In genomic region chr1:231161711-231162299, GRCh38 we compare ENCODE assay signal across 8 cellular contexts. TPM values are rescaled to one million over a fixed set of nuclear protein-coding genes. Genes with fewer than 3 reads are reported as not detected.
A peak's percentile ranks its signal among the peaks of the same experiment; 100 is the strongest.
DNase-seq lines count a peak whose midpoint lies in the region; ATAC-seq, FAIRE-seq and TF ChIP-seq lines count a peak whose summit lies in the region.

TRIM67 (plus strand) TSS chr1:231162058; CDS start chr1:231162970, 912 bp downstream.

- H2AFZ ChIP-seq in GM12878 (ENCODE audit: control insufficient read depth, low read depth, low read length) (no peak within 1 kb of the TSS), HepG2 (ENCODE audit: low read length) (no peak within 1 kb of the TSS)

- DNase-seq in D341Med (ENCODE audit: low spot score), result peak; percentile 83
- DNase-seq in NCI-H1092 treated with DMSO at 0.1 percent for 48 hours (lab: John Stamatoyannopoulos, UW), result peak; percentile 83
- no peak for DNase-seq in GM12878 (ENCODE audit: low read depth, low spot score)
- DNase-seq in HepG2 (ENCODE audit: low spot score), result peak; percentile 7
- DNase-seq in tibial nerve (ENCODE audit: low spot score in 2 of 2), result no peak
- DNase-seq in ecto neural progenitor cell (ENCODE audit: low spot score), result no peak

- H3K36me3 ChIP-seq in GM12878 (ENCODE audit: control insufficient read depth in 2 of 2, insufficient read depth in 2 of 2, low read length in 1 of 2) (no peaks in the 10 kb centered on the region), HepG2 (replicated peaks in 1 of 2; ENCODE audit: control insufficient read depth in 1 of 2, insufficient read depth in 2 of 2, low read length in 2 of 2) (no peaks in the 10 kb centered on the region), tibial nerve (no peaks in the 10 kb centered on the region)

- H3K9me3 ChIP-seq in GM12878 (replicated peaks; ENCODE audit: control insufficient read depth, insufficient read depth, low read length) (no peaks in the 10 kb centered on the region; the same call in 2 of the 3 replicates), HepG2 (ENCODE audit: low read length) (no peaks in the 10 kb centered on the region), tibial nerve (no peaks in the 10 kb centered on the region)

- no peak for TF ChIP-seq RAD21 in GM12878 (IDR thresholded peaks at IDR 0.05; ENCODE audit: insufficient read depth, low read depth, low read length)
- no peak for TF ChIP-seq RAD21 in HepG2 (CRISPR knock-in tag; IDR thresholded peaks at IDR 0.05)

- FAIRE-seq in GM12878 (lab: Jason Lieb, UNC), result no peak
- FAIRE-seq in HepG2 (lab: Jason Lieb, UNC), result no peak

- peaks cover 4 to 14% of the 10 kb centered on the region in 2 experiments for H3K27me3 ChIP-seq in GM12878 (replicated peaks in 1 of 2; ENCODE audit: control insufficient read depth in 2 of 2, insufficient read depth in 2 of 2, low read length in 1 of 2)
- H3K27me3 ChIP-seq in HepG2 (ENCODE audit: control insufficient read depth in 1 of 2, insufficient read depth in 2 of 2, low read length in 2 of 2), result peaks cover 0 to 23% of the 10 kb centered on the region in 2 experiments; a peak in 3 of 5 replicates
- H3K27me3 ChIP-seq in tibial nerve, result peaks cover 0 to 59% of the 10 kb centered on the region in 2 donors

- ATAC-seq in GM12878 (peak; percentile 25), HepG2 (peak; percentile 87), GM19395 (IDR thresholded peaks at IDR 0.05; ENCODE audit: unreplicated experiment) (no peak), GM18858 (IDR thresholded peaks at IDR 0.05; ENCODE audit: unreplicated experiment) (no peak)

- H3K4me3 ChIP-seq in GM12878, result no peak within 1 kb of the TSS
- peak within 1 kb of the TSS; percentile 26 to 72 (median 40); a peak in 5 of 6 replicates for H3K4me3 ChIP-seq in HepG2 (replicated peaks in 1 of 3; ENCODE audit: insufficient read depth in 1 of 3, low read depth in 2 of 3, low read length in 3 of 3)
- H3K4me3 ChIP-seq in tibial nerve, result peak within 1 kb of the TSS; percentile 9 to 47 (median 24)

- no peaks in the 10 kb centered on the region for H4K20me1 ChIP-seq in GM12878 (ENCODE audit: control insufficient read depth, insufficient read depth)
- no peaks in the 10 kb centered on the region for H4K20me1 ChIP-seq in HepG2 (ENCODE audit: insufficient read depth, low read length)

- POLR2A ChIA-PET in GM12878 (lab: Charles Lee), result no interaction called here
- POLR2A ChIA-PET in HepG2 (lab: Yijun Ruan, JAX), result no interaction called here

- CTCF ChIA-PET in GM12878 (lab: Yijun Ruan, JAX) (no interaction called here), HepG2 (lab: Yijun Ruan, JAX; ENCODE audit: low intra/inter-chr PET ratio, low total read pairs) (no interaction called here)

- BruUV-seq in GM12878 (replicated peaks; lab: Mats Ljungman, UMichigan) (no TSS peak), HepG2 (replicated peaks; lab: Mats Ljungman, UMichigan) (no TSS peak)

- H3K27ac ChIP-seq in GM12878 (ENCODE audit: control insufficient read depth, insufficient read depth), result no peak within 1 kb of the TSS
- no peak within 1 kb of the TSS for H3K27ac ChIP-seq in HepG2 (ENCODE audit: extremely low read length, insufficient read depth, low read length)
- no peak within 1 kb of the TSS for H3K27ac ChIP-seq in tibial nerve

- 51% methylated on average over 21 of the region's 41 CpGs for WGBS in GM12878 (ENCODE audit: insufficient coverage, insufficient replicate concordance, low lambda C conversion rate, missing lambda C conversion rate)
- WGBS in HepG2 (ENCODE audit: low lambda C conversion rate), result 11% methylated on average over 12 of the region's 41 CpGs
- 0 to 1% methylated on average over 23 to 39 of the region's 41 CpGs for WGBS in tibial nerve, 2 donors

- in situ Hi-C loops in GM12878 (cut with MboI), result no loop called here
- in situ Hi-C loops in HepG2 (cut with HindIII; ENCODE audit: extremely low pct_ligation_motif_present, low pct_unique_long_range_greater_than_20kb), result no loop called here

- RAD21 ChIA-PET in GM12878 (lab: Charles Lee; ENCODE audit: unreplicated experiment), result no interaction called here

- no peak for TF ChIP-seq CTCF in GM12878 (IDR thresholded peaks at IDR 0.05 in 2 of 3, conservative IDR thresholded peaks at IDR 0.05 in 1 of 3; ENCODE audit: control insufficient read depth in 2 of 3, extremely low read depth in 1 of 3, insufficient read depth in 1 of 3, low read depth in 3 of 3, low read length in 3 of 3)
- no peak for TF ChIP-seq CTCF in HepG2 (CRISPR knock-in tag; IDR thresholded peaks at IDR 0.05)
- no peak for TF ChIP-seq CTCF in tibial nerve (IDR thresholded peaks at IDR 0.05)

- H3K9ac ChIP-seq in GM12878 (ENCODE audit: control insufficient read depth, insufficient read depth, low read length) (no peak within 1 kb of the TSS), HepG2 (ENCODE audit: insufficient read depth, low read depth, low read length) (no peak within 1 kb of the TSS)

- intact Hi-C loops in GM12878 (cut with micrococcal nuclease; ENCODE audit: unreplicated experiment), result no loop called here
- intact Hi-C loops in HepG2 (cut with micrococcal nuclease; ENCODE audit: unreplicated experiment), result loop anchor here (1.0 to 5.0 kb wide), 2 partner anchors 33 to 195 kb away; no protein-coding TSS in a partner anchor

- H3K4me1 ChIP-seq in GM12878 (ENCODE audit: control insufficient read depth, insufficient read depth, low read length) (no peaks in the 10 kb centered on the region), HepG2 (ENCODE audit: insufficient read depth, low read length) (peaks cover 13% of the 10 kb centered on the region), tibial nerve (peaks cover 0 to 29% (median 23%) of the 10 kb centered on the region in 4 donors)

- H3K4me2 ChIP-seq in GM12878 (ENCODE audit: control insufficient read depth, insufficient read depth) (peak within 1 kb of the TSS; percentile 42; the same call in 1 of the 2 replicates), HepG2 (ENCODE audit: low read depth, low read length) (peak within 1 kb of the TSS; percentile 68)

- no peak for TF ChIP-seq EP300 in GM12878 (IDR thresholded peaks at IDR 0.05; ENCODE audit: borderline replicate concordance in 1 of 2, control insufficient read depth in 1 of 2, low read depth in 2 of 2, low read length in 2 of 2)
- TF ChIP-seq EP300 in HepG2 (IDR thresholded peaks at IDR 0.05; ENCODE audit: low read depth in 2 of 2, low read length in 2 of 2), result no peak
- no peak for TF ChIP-seq EP300 in HepG2 (CRISPR knock-in tag; IDR thresholded peaks at IDR 0.05; ENCODE audit: borderline replicate concordance)
- no peak for TF ChIP-seq EP300 in tibial nerve (IDR thresholded peaks at IDR 0.05)

- TF ChIP-seq POLR2A in GM12878 (IDR thresholded peaks at IDR 0.05; ENCODE audit: low read depth, low read length) (no peak), HepG2 (IDR thresholded peaks at IDR 0.05; ENCODE audit: insufficient read depth in 1 of 2, low read depth in 2 of 2, low read length in 2 of 2) (no peak), tibial nerve (IDR thresholded peaks at IDR 0.05) (no peak)

- H3K79me2 ChIP-seq in GM12878 (ENCODE audit: control insufficient read depth, insufficient read depth, low read length), result no peaks in the 10 kb centered on the region
- no peaks in the 10 kb centered on the region for H3K79me2 ChIP-seq in HepG2 (ENCODE audit: insufficient read depth, low read length)

- SMC1A ChIA-PET in GM12878 (lab: Charles Lee; ENCODE audit: uncharacterized antibody, unreplicated experiment), result no interaction called here

TF ChIP-seq in GM12878, 131 proteins besides CTCF, POLR2A, EP300 and RAD21 (continues in another document):
- no peak for TF ChIP-seq SREBF2 (IDR thresholded peaks at IDR 0.05; ENCODE audit: low read length)

RNA-seq across cellular contexts. Expression of gene TRIM67, which starts in this region (rescaled TPM):
- not detected in 2 replicates for total RNA-seq in GM12878 (2013; cell fraction: nucleolus; rRNA removed)
- total RNA-seq in GM12878 (2014; rRNA removed), result not detected in 2 replicates
- total RNA-seq in GM12878 (2014; rRNA removed; fragmentation: Illumina TruSeq; extraction: Trizol), result not detected in 2 replicates
- total RNA-seq in GM12878 (2021), result not detected in 2 replicates
- not detected for polyA plus RNA-seq in GM12878 (2011; ENCODE audit: low read depth)
- 0.01 TPM in 1 of 2 replicates, not detected in the other for polyA plus RNA-seq in GM12878 (2011; rRNA removed)
- polyA plus RNA-seq in GM12878 (2011; cell fraction: cytosol; rRNA removed), result 0.01 and 0.02 TPM in 2 replicates
- 0.03 TPM in 1 of 2 replicates, not detected in the other for polyA plus RNA-seq in GM12878 (2011; cell fraction: nucleus; rRNA removed)
- polyA plus RNA-seq in GM12878 (2012), result not detected in 2 replicates
- under 0.01 TPM in 1 of 2 replicates, not detected in the other for polyA plus RNA-seq in GM12878 (2014; fragmentation: Illumina TruSeq; extraction: Trizol)
- polyA plus RNA-seq in GM12878 (2014; fragmentation: Nextera tagmentation; extraction: Ambion mirVana), result not detected
- 0.01 TPM in 1 of 2 replicates, not detected in the other for polyA plus RNA-seq in GM12878 (2014; rRNA removed)
- polyA plus RNA-seq in GM12878 (2016; fragmentation: Nextera tagmentation; extraction: Ambion mirVana), result not detected
- polyA minus RNA-seq in GM12878 (2011; rRNA and poly(A)+ RNA removed), result not detected in 2 replicates
- not detected in 2 replicates for polyA minus RNA-seq in GM12878 (2011; cell fraction: cytosol; rRNA and poly(A)+ RNA removed)
- not detected in 2 replicates for polyA minus RNA-seq in GM12878 (2011; cell fraction: nucleus; rRNA and poly(A)+ RNA removed)
- total RNA-seq in HepG2 (2016; rRNA removed; fragmentation: Illumina TruSeq; extraction: Trizol), result not detected in 2 replicates
- not detected in 2 replicates for total RNA-seq in HepG2 (2016; cell fraction: cytosol; rRNA removed; fragmentation: Illumina TruSeq; extraction: Trizol; ENCODE audit: low read depth)
- not detected in 2 replicates for total RNA-seq in HepG2 (2016; cell fraction: insoluble cytoplasmic fraction; rRNA removed; fragmentation: Illumina TruSeq; extraction: Trizol)
- total RNA-seq in HepG2 (2016; cell fraction: membrane; rRNA removed; fragmentation: Illumina TruSeq; extraction: Trizol), result 0.03 TPM in 1 of 2 replicates, not detected in the other
- total RNA-seq in HepG2 (2016; cell fraction: nucleus; rRNA removed; fragmentation: Illumina TruSeq; extraction: Trizol), result not detected in 2 replicates
- polyA plus RNA-seq in HepG2 (2011; rRNA removed), result under 0.01 TPM in 1 of 2 replicates, not detected in the other
- not detected in 2 replicates for polyA plus RNA-seq in HepG2 (2011; cell fraction: cytosol; rRNA removed)
- polyA plus RNA-seq in HepG2 (2011; cell fraction: nucleus; rRNA removed), result 0.02 TPM in 1 of 2 replicates, not detected in the other
- polyA plus RNA-seq in HepG2 (2012), result 0.03 TPM in 2 replicates
- not detected in 2 replicates for polyA plus RNA-seq in HepG2 (2016; cell fraction: cytosol; fragmentation: Illumina TruSeq; extraction: Trizol; ENCODE audit: low read depth)
- polyA plus RNA-seq in HepG2 (2016; cell fraction: insoluble cytoplasmic fraction; fragmentation: Illumina TruSeq; extraction: Trizol; ENCODE audit: low read depth), result not detected in 2 replicates
- not detected in 2 replicates for polyA plus RNA-seq in HepG2 (2016; cell fraction: membrane; fragmentation: Illumina TruSeq; extraction: Trizol; ENCODE audit: low read depth)
- polyA plus RNA-seq in HepG2 (2016; cell fraction: nucleus; fragmentation: Illumina TruSeq; extraction: Trizol; ENCODE audit: insufficient read depth, low read depth), result not detected in 2 replicates
- polyA minus RNA-seq in HepG2 (2011; rRNA and poly(A)+ RNA removed; ENCODE audit: low replicate concordance), result 0.04 TPM in 1 of 2 replicates, not detected in the other
- not detected in 2 replicates for polyA minus RNA-seq in HepG2 (2011; cell fraction: cytosol; rRNA and poly(A)+ RNA removed)
- polyA minus RNA-seq in HepG2 (2011; cell fraction: nucleus; rRNA and poly(A)+ RNA removed), result under 0.01 TPM in 2 replicates
- under 1 TPM in 1 of 4 donors, not detected in 3; 0.30 TPM for total RNA-seq in tibial nerve

Comparison
In these comparisons a context has a peak if more than half of its experiments do, and no peak if none do; other contexts are left out.
1. Peak in ATAC-seq and H3K4me2 ChIP-seq in GM12878; RNA of the gene not detected or under 1 TPM.
2. Peak in DNase-seq, ATAC-seq, H3K4me3 ChIP-seq and H3K4me2 ChIP-seq in HepG2; RNA of the gene not detected or under 1 TPM.
3. DNase-seq: peak in D341Med (single experiment) and NCI-H1092 treated with DMSO at 0.1 percent for 48 hours (single experiment); none in GM12878 (single experiment), tibial nerve (0 of 2) and ecto neural progenitor cell (single experiment).